In the genomic region with DNA sequence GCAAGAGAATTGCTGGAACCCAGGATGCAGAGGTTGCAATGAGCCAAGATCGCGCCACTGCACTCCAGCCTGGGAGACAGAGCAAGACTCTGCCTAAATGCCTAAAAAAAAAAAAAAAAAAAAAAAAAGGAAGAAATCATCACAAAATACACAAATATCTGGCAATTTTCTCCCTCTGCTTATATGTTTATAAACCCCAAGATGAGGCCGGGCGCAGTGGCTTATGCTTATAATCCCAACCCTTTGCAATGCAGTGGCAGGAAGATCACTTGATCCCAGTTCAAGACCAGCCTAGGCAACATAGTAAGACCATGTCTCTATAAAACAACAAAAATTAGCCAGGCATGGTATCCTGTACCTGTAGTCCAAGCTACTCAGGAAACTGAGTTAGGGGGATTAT, we compare ENCODE assay signal across 8 cellular contexts.
"Had no signal": no experiment of that assay in that cellular context is flagged by ENCODE, and none has a peak within 500 bp of the region (broad histone marks: within the 10 kb centered on the region; RNA-seq: fewer than 3 reads in every experiment).

No MANE protein-coding gene starts in this region.

- H3K9me3 ChIP-seq: HAP-1 had no signal

- H3K4me1 ChIP-seq: HAP-1 had no signal

- H3K4me3 Mint-ChIP-seq: HFFc6, IgD-negative memory B cell had no signal

- H3K27me3 Mint-ChIP-seq: IgD-negative memory B cell had no signal

- H3K4me1 Mint-ChIP-seq: IgD-negative memory B cell had no signal

- H3K9me3 Mint-ChIP-seq: HFFc6, IgD-negative memory B cell had no signal

- DNase-seq: GM23248, GOT3, H7, HFFc6 had no signal

- H3K27ac Mint-ChIP-seq: HFFc6, IgD-negative memory B cell had no signal

- H3K4me3 ChIP-seq: GM23248, HAP-1 had no signal

- ATAC-seq: HCT116, HepG2 had no signal
